Comparison of ENCODE assay signal across 26 cellular contexts in genomic region chr14:83342590-83342989, GRCh38.
DNase-seq lines count a peak whose midpoint lies in the region; ATAC-seq and TF ChIP-seq lines count a peak whose summit lies in the region.
"Had no signal": no experiment of that assay in that cellular context is flagged by ENCODE, and none has a peak within 500 bp of the region (broad histone marks: within the 10 kb centered on the region; RNA-seq: fewer than 3 reads in every experiment).

No MANE protein-coding gene starts in this region.

- intact Hi-C loops in lower leg skin (cut with DNase I; ENCODE audit: low total_unique reads): no loop called here

- no peak for TF ChIP-seq POLR2A in lower leg skin (IDR thresholded peaks at IDR 0.05)

- no peak for TF ChIP-seq CTCF in lower leg skin (IDR thresholded peaks at IDR 0.05)

- 56 to 57% methylated on average over 9 of the region's 9 CpGs for WGBS in lower leg skin, 2 donors

- H3K4me3 ChIP-seq in lower leg skin (ENCODE audit: low read depth, poor library complexity, severe bottlenecking): no peak overlapping the region
- H3K4me3 ChIP-seq: dorsolateral prefrontal cortex, gastroesophageal sphincter, lung, upper lobe of right lung had no signal

- ATAC-seq in HG02981 (IDR thresholded peaks at IDR 0.05; ENCODE audit: unreplicated experiment): no peak
- ATAC-seq: activated naive CD4-positive, alpha-beta T cell treated with anti-CD3 and anti-CD28 coated beads, Interleukin-2, amount 50 U/mL, for 72 hours; gastroesophageal sphincter; stimulated activated naive CD8-positive, alpha-beta T cell treated with anti-CD3 and anti-CD28 coated beads, Interleukin-15, amount 100 ng/mL, for 72 hours; upper lobe of right lung had no signal

- peak; percentile 0 for DNase-seq in activated effector memory CD4-positive, alpha-beta T cell treated with Interleukin-2 at 50 U/mL for 16 hours
- DNase-seq in activated effector memory CD4-positive, alpha-beta T cell treated with anti-CD3 and anti-CD28 coated beads, Interleukin-2, amount 50 U/mL, for 16 hours: no peak
- DNase-seq in fibroblast of peridontal ligament (ENCODE audit: extremely low read depth) (peak; percentile 5), lower leg skin (ENCODE audit: low spot score in 2 of 2) (peak; percentile 34 to 87), ureter (ENCODE audit: low spot score) (peak; percentile 45), KG1 (lab: John Stamatoyannopoulos, UW) (no peak), GF-D8 (lab: John Stamatoyannopoulos, UW) (no peak)
- DNase-seq: activated B cell treated with CpG ODN at 0.5 μM for 24 hours; activated CD4-positive, alpha-beta T cell treated with anti-CD3 and anti-CD28 coated beads, Interleukin-2, amount 50 U/mL, for 48 hours; activated CD8-positive, alpha-beta memory T cell treated with anti-CD3 and anti-CD28 coated beads, Interleukin-2, amount 50 U/mL, for 4 hours; BE2C; central memory CD4-positive, alpha-beta T cell; dorsolateral prefrontal cortex; NCI-H1105 treated with DMSO at 0.1 percent for 48 hours; NCI-H2081 treated with DMSO at 0.1 percent for 48 hours; NCI-H345; NCI-H82; OCI-M1; SHP77; stimulated activated naive CD8-positive, alpha-beta T cell treated with anti-CD3 and anti-CD28 coated beads, Interleukin-15, amount 100 ng/mL, for 72 hours; SW 1271; upper lobe of right lung had no signal

Comparison
In these comparisons a context has a peak if more than half of its experiments do, and no peak if none do; other contexts are left out.
1. DNase-seq: peak in activated effector memory CD4-positive, alpha-beta T cell treated with Interleukin-2 at 50 U/mL for 16 hours (single experiment), fibroblast of peridontal ligament (single experiment), lower leg skin (2 of 2) and ureter (single experiment); none in activated effector memory CD4-positive, alpha-beta T cell treated with anti-CD3 and anti-CD28 coated beads, Interleukin-2, amount 50 U/mL, for 16 hours (single experiment), KG1 (single experiment) and GF-D8 (single experiment).